In the genomic region with DNA sequence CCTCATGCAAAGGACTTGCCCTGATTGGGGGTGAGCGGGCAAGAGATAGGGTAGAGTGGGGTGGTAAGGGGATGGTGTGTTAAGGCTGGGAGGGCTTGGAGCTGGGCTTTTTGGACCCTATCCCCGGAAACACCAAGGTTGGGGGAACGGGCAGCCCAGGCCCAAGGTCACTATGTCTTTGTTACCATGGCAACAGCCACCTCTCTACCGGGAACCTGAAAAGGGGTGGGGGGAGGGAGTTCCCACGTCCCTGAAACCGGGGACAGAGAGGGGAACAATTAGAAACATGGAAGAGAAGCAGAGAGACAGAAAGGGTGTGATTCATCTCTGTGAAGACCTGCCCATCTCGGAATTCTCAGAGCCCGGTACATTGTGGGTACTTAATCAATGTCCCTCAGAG, we compare ENCODE assay signal across 10 cellular contexts. TPM values are rescaled to one million over a fixed set of nuclear protein-coding genes. Genes with fewer than 3 reads are reported as not detected.
DNase-seq lines count a peak whose midpoint lies in the region; ATAC-seq, FAIRE-seq and TF ChIP-seq lines count a peak whose summit lies in the region.
"Had no signal": no experiment of that assay in that cellular context is flagged by ENCODE, and none has a peak within 500 bp of the region (broad histone marks: within the 10 kb centered on the region; RNA-seq: fewer than 3 reads in every experiment).

No MANE protein-coding gene starts in this region.

- no peak for TF ChIP-seq RAD21 in K562 (CRISPR knock-in tag; conservative IDR thresholded peaks at IDR 0.05 in 1 of 2, IDR thresholded peaks at IDR 0.05 in 1 of 2)

- peaks cover 11% of the 10 kb centered on the region for H3K36me3 Mint-ChIP-seq in activated naive CD4-positive, alpha-beta T cell treated with anti-CD3 and anti-CD28 coated beads for 36 hours (ENCODE audit: low read depth)
- peaks cover 19% of the 10 kb centered on the region for H3K36me3 Mint-ChIP-seq in Caco-2 (ENCODE audit: insufficient read depth, unreplicated experiment)
- H3K36me3 Mint-ChIP-seq in osteocyte (ENCODE audit: unreplicated experiment) = no peaks in the 10 kb centered on the region

- FAIRE-seq in K562 (lab: Jason Lieb, UNC) = no peak

- POLR2A ChIA-PET in Caco-2 (lab: Charles Lee) = no interaction called here
- POLR2A ChIA-PET in K562 (lab: Yijun Ruan, JAX) = interaction anchor here (0.7 to 1.1 kb wide), 2 partner anchors 66 to 290 kb away, joined by 3 read pairs; no protein-coding TSS in a partner anchor

- no peak for DNase-seq in activated naive CD4-positive, alpha-beta T cell treated with anti-CD3 and anti-CD28 coated beads for 36 hours
- no peak for DNase-seq in activated naive CD4-positive, alpha-beta T cell (lab: John Stamatoyannopoulos, UW)
- DNase-seq in Caco-2 (no peak), K562 (ENCODE audit: extremely low read depth in 1 of 4, low spot score in 3 of 4) (no peak), AG08396 (ENCODE audit: low spot score) (no peak), osteocyte (ENCODE audit: extremely low spot score, unreplicated experiment) (no peak)

- H3K9ac ChIP-seq in K562 (ENCODE audit: insufficient read depth in 1 of 2, low read depth in 2 of 2, low read length in 2 of 2) = no peak overlapping the region

- CTCF ChIA-PET in activated naive CD4-positive, alpha-beta T cell treated with anti-CD3 and anti-CD28 coated beads for 36 hours (lab: Charles Lee) = interaction anchor here (0.6 to 1.8 kb wide), 13 partner anchors 8 to 384 kb away, joined by 3 to 13 read pairs (median 4); partner anchors contain the start of gene GMFG
- CTCF ChIA-PET in Caco-2 (lab: Charles Lee) (interaction anchor here (0.8 to 1.8 kb wide), 6 partner anchors 17 to 205 kb away, joined by 3 to 16 read pairs (median 4); no protein-coding TSS in a partner anchor), K562 (lab: Yijun Ruan, JAX; ENCODE audit: low intra/inter-chr PET ratio) (interaction anchor here (1.3 to 4.3 kb wide), 5 partner anchors 85 to 217 kb away, joined by 3 to 34 read pairs (median 14); no protein-coding TSS in a partner anchor)

- H3K27ac Mint-ChIP-seq in activated naive CD4-positive, alpha-beta T cell treated with anti-CD3 and anti-CD28 coated beads for 36 hours = peak overlapping the region; percentile 1
- peak overlapping the region; percentile 75 for H3K27ac Mint-ChIP-seq in Caco-2 (ENCODE audit: unreplicated experiment)
- no peak overlapping the region for H3K27ac Mint-ChIP-seq in osteocyte (ENCODE audit: unreplicated experiment)

- H3K27me3 ChIP-seq in Caco-2 (replicated peaks; ENCODE audit: control insufficient read depth, insufficient read depth, low read length) (no peaks in the 10 kb centered on the region), K562 (ENCODE audit: control insufficient read depth in 2 of 2, insufficient read depth in 2 of 2, low read length in 2 of 2) (no peaks in the 10 kb centered on the region), neutrophil (peaks cover 8% of the 10 kb centered on the region)

- no peak for TF ChIP-seq POLR2A in K562 (conservative IDR thresholded peaks at IDR 0.05)

- WGBS in K562 (ENCODE audit: insufficient coverage, low coverage, missing lambda C conversion rate) = 55% methylated on average over 6 of the region's 8 CpGs

- H3K27me3 Mint-ChIP-seq in activated naive CD4-positive, alpha-beta T cell treated with anti-CD3 and anti-CD28 coated beads for 36 hours (ENCODE audit: low read depth) = no peaks in the 10 kb centered on the region
- no peaks in the 10 kb centered on the region for H3K27me3 Mint-ChIP-seq in Caco-2 (ENCODE audit: insufficient read depth, unreplicated experiment)
- H3K27me3 Mint-ChIP-seq in osteocyte (ENCODE audit: unreplicated experiment) = peaks cover 14% of the 10 kb centered on the region
- H3K27me3 Mint-ChIP-seq: CD8-positive, alpha-beta memory T cell had no signal

- TF ChIP-seq EP300 in K562 (IDR thresholded peaks at IDR 0.05; ENCODE audit: low read length) = no peak

- no peaks in the 10 kb centered on the region for H3K9me3 ChIP-seq in Caco-2
- no peaks in the 10 kb centered on the region for H3K9me3 ChIP-seq in K562 (replicated peaks; ENCODE audit: control insufficient read depth, insufficient read depth, low read depth, low read length)
- H3K9me3 ChIP-seq in neutrophil = peaks cover 3% of the 10 kb centered on the region

- intact Hi-C loops in activated naive CD4-positive, alpha-beta T cell treated with anti-CD3 and anti-CD28 coated beads for 36 hours (cut with micrococcal nuclease) = no loop called here
- intact Hi-C loops in Caco-2 (cut with micrococcal nuclease; ENCODE audit: unreplicated experiment) = no loop called here
- intact Hi-C loops in K562 (cut with micrococcal nuclease) = no loop called here

- H3K4me1 ChIP-seq in Caco-2 (peaks cover 10% of the 10 kb centered on the region), K562 (replicated peaks in 1 of 2; ENCODE audit: control insufficient read depth in 2 of 2, insufficient read depth in 2 of 2, low read length in 2 of 2) (peaks cover 0 to 3% of the 10 kb centered on the region in 2 experiments; a peak in 2 of 5 replicates), neutrophil (ENCODE audit: control insufficient read depth in 1 of 2, insufficient read depth in 1 of 2, low read depth in 1 of 2, low read length in 1 of 2) (peaks cover 67 to 79% of the 10 kb centered on the region in 2 experiments)

- H2AFZ ChIP-seq in K562 (ENCODE audit: low read depth, low read length) = no peak overlapping the region

- in situ Hi-C loops in K562 (cut with MboI) = loop anchor here (5.0 kb wide), 2 partner anchors 115 to 205 kb away; no protein-coding TSS in a partner anchor

- TF ChIP-seq CTCF in Caco-2 (IDR thresholded peaks at IDR 0.05; ENCODE audit: insufficient read depth in 1 of 2, low read depth in 1 of 2, low read length in 1 of 2, severe bottlenecking in 1 of 2, unreplicated experiment in 1 of 2) (no peak), K562 (IDR thresholded peaks at IDR 0.05 in 2 of 3, conservative IDR thresholded peaks at IDR 0.05 in 1 of 3; ENCODE audit: insufficient read depth in 2 of 3, low read depth in 1 of 3, low read length in 3 of 3) (no peak), neutrophil (IDR thresholded peaks at IDR 0.05) (no peak), osteocyte (IDR thresholded peaks at IDR 0.05) (no peak)

- H3K79me2 ChIP-seq in K562 (ENCODE audit: control insufficient read depth, insufficient read depth, low read length) = no peaks in the 10 kb centered on the region

- H3K4me3 Mint-ChIP-seq in activated naive CD4-positive, alpha-beta T cell treated with anti-CD3 and anti-CD28 coated beads for 36 hours = no peak overlapping the region
- no peak overlapping the region for H3K4me3 Mint-ChIP-seq in Caco-2 (ENCODE audit: unreplicated experiment)
- H3K4me3 Mint-ChIP-seq in osteocyte (ENCODE audit: unreplicated experiment) = no peak overlapping the region

- BruUV-seq in Caco-2 (replicated peaks; lab: Mats Ljungman, UMichigan) (no TSS peak), K562 (replicated peaks; lab: Mats Ljungman, UMichigan) (no TSS peak)

- H3K4me3 ChIP-seq in Caco-2 (ENCODE audit: low read depth, low read length) (no peak overlapping the region), K562 (no peak overlapping the region), neutrophil (ENCODE audit: low read depth in 1 of 2, low read length in 1 of 2) (peak overlapping the region in 1 of 2 experiments; percentile 38)

- H3K4me1 Mint-ChIP-seq in activated naive CD4-positive, alpha-beta T cell treated with anti-CD3 and anti-CD28 coated beads for 36 hours (ENCODE audit: low read depth) = peaks cover 37% of the 10 kb centered on the region
- peaks cover 13% of the 10 kb centered on the region for H3K4me1 Mint-ChIP-seq in Caco-2 (ENCODE audit: low read depth, unreplicated experiment)
- H3K4me1 Mint-ChIP-seq in osteocyte (ENCODE audit: unreplicated experiment) = peaks cover 1% of the 10 kb centered on the region

- H3K4me2 ChIP-seq in K562 (ENCODE audit: insufficient read depth, low read length) = no peak overlapping the region

- H3K9me3 Mint-ChIP-seq in activated naive CD4-positive, alpha-beta T cell treated with anti-CD3 and anti-CD28 coated beads for 36 hours = no peaks in the 10 kb centered on the region
- no peaks in the 10 kb centered on the region for H3K9me3 Mint-ChIP-seq in Caco-2 (ENCODE audit: unreplicated experiment)
- H3K9me3 Mint-ChIP-seq in osteocyte (ENCODE audit: unreplicated experiment) = no peaks in the 10 kb centered on the region
- H3K9me3 Mint-ChIP-seq: CD8-positive, alpha-beta memory T cell had no signal

- H4K20me1 ChIP-seq in K562 (replicated peaks; ENCODE audit: control insufficient read depth, insufficient read depth, low read length) = no peaks in the 10 kb centered on the region

- H3K9me1 ChIP-seq in K562 (ENCODE audit: control insufficient read depth, insufficient read depth, low read length) = no peaks in the 10 kb centered on the region

- H3K27ac ChIP-seq in K562 (ENCODE audit: extremely low read depth, low read depth, low read length) = no peak overlapping the region
- H3K27ac ChIP-seq in neutrophil = peak overlapping the region; percentile 74
- H3K27ac ChIP-seq: HL-60, RWPE1 had no signal

- H3K36me3 ChIP-seq in Caco-2 (ENCODE audit: control insufficient read depth, insufficient read depth, low read length) (no peaks in the 10 kb centered on the region), K562 (ENCODE audit: control insufficient read depth, insufficient read depth, low read length) (no peaks in the 10 kb centered on the region), neutrophil (peaks cover 81% of the 10 kb centered on the region)

- ATAC-seq in K562 = no peak

RNA-seq across cellular contexts. Expression of gene LRFN1, which starts 6.7 kb away (rescaled TPM):
- 1 to 10 TPM; 5.0 to 5.3 TPM for total RNA-seq in activated naive CD4-positive, alpha-beta T cell treated with anti-CD3 and anti-CD28 coated beads for 36 hours
- total RNA-seq in Caco-2 (2022) (21.1 and 21.2 TPM in 2 replicates), K562 (2014; rRNA removed) (3.8 and 5.0 TPM in 2 replicates), K562 (2014; rRNA removed; fragmentation: Illumina TruSeq; extraction: Trizol) (0.44 and 0.45 TPM in 2 replicates), K562 (2015; rRNA removed; fragmentation: Illumina TruSeq; extraction: Trizol) (1.1 and 1.3 TPM in 2 replicates), K562 (2021) (10.6 and 10.7 TPM in 2 replicates), osteocyte (0.31 and 0.35 TPM in 2 replicates)
- 2.3 and 5.9 TPM in 2 replicates for total RNA-seq in K562 (2011; cell fraction: chromatin; rRNA removed; ENCODE audit: low replicate concordance)
- total RNA-seq in K562 (2011; cell fraction: nucleolus; rRNA removed) = 10.0 and 11.3 TPM in 2 replicates
- total RNA-seq in K562 (2011; cell fraction: nucleoplasm; rRNA removed) = 5.9 and 6.6 TPM in 2 replicates
- polyA plus RNA-seq in K562 (2011; rRNA removed) (0.52 and 1.0 TPM in 2 replicates), K562 (2014; fragmentation: Illumina TruSeq; extraction: Trizol) (1.3 and 2.1 TPM in 2 replicates), K562 (2014; fragmentation: Nextera tagmentation; extraction: Ambion mirVana) (under 1 TPM; 0.13 TPM), K562 (2014; rRNA removed) (3.9 and 4.6 TPM in 2 replicates)
- polyA plus RNA-seq in K562 (2011; cell fraction: cytosol; rRNA removed) = 1.9 and 4.7 TPM in 2 replicates
- polyA plus RNA-seq in K562 (2011; cell fraction: nucleus; rRNA removed) = 2.7 and 3.9 TPM in 2 replicates
- 4.1 and 4.7 TPM in 2 replicates for polyA plus RNA-seq in K562 (2012)
- polyA minus RNA-seq in K562 (2011; rRNA and poly(A)+ RNA removed) = 0.98 and 1.0 TPM in 2 replicates
- 2.8 and 5.5 TPM in 2 replicates for polyA minus RNA-seq in K562 (2011; cell fraction: cytosol; rRNA and poly(A)+ RNA removed)
- polyA minus RNA-seq in K562 (2011; cell fraction: nucleus; rRNA and poly(A)+ RNA removed) = 2.7 and 3.8 TPM in 2 replicates

RNA-seq across cellular contexts. Expression of gene GMFG, which starts 8.5 kb away (rescaled TPM):
- 100 to 1,000 TPM; 331 to 332 TPM for total RNA-seq in activated naive CD4-positive, alpha-beta T cell treated with anti-CD3 and anti-CD28 coated beads for 36 hours
- 0.91 TPM in 1 of 2 replicates, not detected in the other for total RNA-seq in Caco-2 (2022)
- total RNA-seq in K562 (2011; cell fraction: chromatin; rRNA removed; ENCODE audit: low replicate concordance) = 7.6 and 17.2 TPM in 2 replicates
- total RNA-seq in K562 (2011; cell fraction: nucleolus; rRNA removed) = 11.3 and 11.6 TPM in 2 replicates
- 14.4 and 17.5 TPM in 2 replicates for total RNA-seq in K562 (2011; cell fraction: nucleoplasm; rRNA removed)
- 37.1 and 48.4 TPM in 2 replicates for total RNA-seq in K562 (2014; rRNA removed)
- total RNA-seq in K562 (2014; rRNA removed; fragmentation: Illumina TruSeq; extraction: Trizol) = 48.5 and 59.1 TPM in 2 replicates
- 52.8 and 55.6 TPM in 2 replicates for total RNA-seq in K562 (2015; rRNA removed; fragmentation: Illumina TruSeq; extraction: Trizol)
- total RNA-seq in K562 (2021) = 51.8 and 58.6 TPM in 2 replicates
- 91.3 and 101 TPM in 2 replicates for polyA plus RNA-seq in K562 (2011; rRNA removed)
- polyA plus RNA-seq in K562 (2011; cell fraction: cytosol; rRNA removed) = 45.0 and 75.1 TPM in 2 replicates
- 35.8 and 51.3 TPM in 2 replicates for polyA plus RNA-seq in K562 (2011; cell fraction: nucleus; rRNA removed)
- polyA plus RNA-seq in K562 (2012) = 108 and 198 TPM in 2 replicates
- 49.0 and 60.2 TPM in 2 replicates for polyA plus RNA-seq in K562 (2014; fragmentation: Illumina TruSeq; extraction: Trizol)
- polyA plus RNA-seq in K562 (2014; fragmentation: Nextera tagmentation; extraction: Ambion mirVana) = 100 to 1,000 TPM; 133 to 152 TPM
- polyA plus RNA-seq in K562 (2014; rRNA removed) = 61.3 and 70.7 TPM in 2 replicates
- 23.5 and 24.2 TPM in 2 replicates for polyA minus RNA-seq in K562 (2011; rRNA and poly(A)+ RNA removed)
- polyA minus RNA-seq in K562 (2011; cell fraction: cytosol; rRNA and poly(A)+ RNA removed) = 8.4 and 10.6 TPM in 2 replicates
- 2.2 and 9.1 TPM in 2 replicates for polyA minus RNA-seq in K562 (2011; cell fraction: nucleus; rRNA and poly(A)+ RNA removed)
- total RNA-seq in osteocyte = not detected in 2 replicates

RNA-seq across cellular contexts. Expression of gene SAMD4B, which starts 14.9 kb away (rescaled TPM):
- 10 to 100 TPM; 33.0 to 35.8 TPM for total RNA-seq in activated naive CD4-positive, alpha-beta T cell treated with anti-CD3 and anti-CD28 coated beads for 36 hours
- total RNA-seq in Caco-2 (2022) = 132 and 147 TPM in 2 replicates
- total RNA-seq in K562 (2011; cell fraction: chromatin; rRNA removed; ENCODE audit: low replicate concordance) = 114 and 163 TPM in 2 replicates
- total RNA-seq in K562 (2011; cell fraction: nucleolus; rRNA removed) = 74.5 and 86.1 TPM in 2 replicates
- 116 and 164 TPM in 2 replicates for total RNA-seq in K562 (2011; cell fraction: nucleoplasm; rRNA removed)
- 41.1 and 55.2 TPM in 2 replicates for total RNA-seq in K562 (2014; rRNA removed)
- total RNA-seq in K562 (2014; rRNA removed; fragmentation: Illumina TruSeq; extraction: Trizol) = 17.2 and 19.9 TPM in 2 replicates
- total RNA-seq in K562 (2015; rRNA removed; fragmentation: Illumina TruSeq; extraction: Trizol) = 38.0 and 42.2 TPM in 2 replicates
- 86.3 and 90.5 TPM in 2 replicates for total RNA-seq in K562 (2021)
- 20.9 and 54.2 TPM in 2 replicates for polyA plus RNA-seq in K562 (2011; rRNA removed)
- 38.5 and 56.2 TPM in 2 replicates for polyA plus RNA-seq in K562 (2011; cell fraction: cytosol; rRNA removed)
- polyA plus RNA-seq in K562 (2011; cell fraction: nucleus; rRNA removed) = 81.0 and 127 TPM in 2 replicates
- 86.0 and 136 TPM in 2 replicates for polyA plus RNA-seq in K562 (2012)
- 81.8 and 105 TPM in 2 replicates for polyA plus RNA-seq in K562 (2014; fragmentation: Illumina TruSeq; extraction: Trizol)
- polyA plus RNA-seq in K562 (2014; fragmentation: Nextera tagmentation; extraction: Ambion mirVana) = 1 to 10 TPM; 3.4 to 5.9 TPM
- polyA plus RNA-seq in K562 (2014; rRNA removed) = 76.4 and 77.0 TPM in 2 replicates
- polyA minus RNA-seq in K562 (2011; rRNA and poly(A)+ RNA removed) = 22.5 and 27.0 TPM in 2 replicates
- 59.6 and 84.3 TPM in 2 replicates for polyA minus RNA-seq in K562 (2011; cell fraction: cytosol; rRNA and poly(A)+ RNA removed)
- 23.4 and 27.1 TPM in 2 replicates for polyA minus RNA-seq in K562 (2011; cell fraction: nucleus; rRNA and poly(A)+ RNA removed)
- total RNA-seq in osteocyte = 100 and 101 TPM in 2 replicates

RNA-seq across cellular contexts. Expression of gene IFNL1, which starts 31.1 kb away (rescaled TPM):
- 1 to 10 TPM in 1 of 2 experiments, under 1 TPM in 1; 0.91 to 1.0 TPM for total RNA-seq in activated naive CD4-positive, alpha-beta T cell treated with anti-CD3 and anti-CD28 coated beads for 36 hours
- total RNA-seq in Caco-2 (2022) (not detected in 2 replicates), K562 (2014; rRNA removed) (not detected in 2 replicates), K562 (2014; rRNA removed; fragmentation: Illumina TruSeq; extraction: Trizol) (not detected in 2 replicates), K562 (2015; rRNA removed; fragmentation: Illumina TruSeq; extraction: Trizol) (not detected in 2 replicates), K562 (2021) (not detected in 2 replicates), osteocyte (not detected in 2 replicates)
- total RNA-seq in K562 (2011; cell fraction: chromatin; rRNA removed; ENCODE audit: low replicate concordance) = not detected in 2 replicates
- total RNA-seq in K562 (2011; cell fraction: nucleolus; rRNA removed) = not detected in 2 replicates
- not detected in 2 replicates for total RNA-seq in K562 (2011; cell fraction: nucleoplasm; rRNA removed)
- polyA plus RNA-seq in K562 (2011; rRNA removed) (not detected in 2 replicates), K562 (2014; fragmentation: Illumina TruSeq; extraction: Trizol) (not detected in 2 replicates), K562 (2014; fragmentation: Nextera tagmentation; extraction: Ambion mirVana) (not detected), K562 (2014; rRNA removed) (not detected in 2 replicates)
- not detected in 2 replicates for polyA plus RNA-seq in K562 (2011; cell fraction: cytosol; rRNA removed)
- not detected in 2 replicates for polyA plus RNA-seq in K562 (2011; cell fraction: nucleus; rRNA removed)
- polyA plus RNA-seq in K562 (2012) = not detected in 2 replicates
- not detected in 2 replicates for polyA minus RNA-seq in K562 (2011; rRNA and poly(A)+ RNA removed)
- not detected in 2 replicates for polyA minus RNA-seq in K562 (2011; cell fraction: cytosol; rRNA and poly(A)+ RNA removed)
- not detected in 2 replicates for polyA minus RNA-seq in K562 (2011; cell fraction: nucleus; rRNA and poly(A)+ RNA removed)
- total RNA-seq: CD8-positive, alpha-beta memory T cell had no signal

RNA-seq across cellular contexts. Expression of gene IFNL2, which starts 59.1 kb away (rescaled TPM):
- total RNA-seq in activated naive CD4-positive, alpha-beta T cell treated with anti-CD3 and anti-CD28 coated beads for 36 hours = under 1 TPM; 0.69 to 0.93 TPM
- total RNA-seq in Caco-2 (2022) (not detected in 2 replicates), K562 (2014; rRNA removed) (not detected in 2 replicates), K562 (2014; rRNA removed; fragmentation: Illumina TruSeq; extraction: Trizol) (not detected in 2 replicates), K562 (2015; rRNA removed; fragmentation: Illumina TruSeq; extraction: Trizol) (not detected in 2 replicates), K562 (2021) (not detected in 2 replicates), osteocyte (not detected in 2 replicates)
- not detected in 2 replicates for total RNA-seq in K562 (2011; cell fraction: chromatin; rRNA removed; ENCODE audit: low replicate concordance)
- not detected in 2 replicates for total RNA-seq in K562 (2011; cell fraction: nucleolus; rRNA removed)
- total RNA-seq in K562 (2011; cell fraction: nucleoplasm; rRNA removed) = not detected in 2 replicates
- polyA plus RNA-seq in K562 (2011; rRNA removed) (not detected in 2 replicates), K562 (2014; fragmentation: Illumina TruSeq; extraction: Trizol) (not detected in 2 replicates), K562 (2014; fragmentation: Nextera tagmentation; extraction: Ambion mirVana) (not detected), K562 (2014; rRNA removed) (not detected in 2 replicates)
- not detected in 2 replicates for polyA plus RNA-seq in K562 (2011; cell fraction: cytosol; rRNA removed)
- polyA plus RNA-seq in K562 (2011; cell fraction: nucleus; rRNA removed) = not detected in 2 replicates
- not detected in 2 replicates for polyA plus RNA-seq in K562 (2012)
- polyA minus RNA-seq in K562 (2011; rRNA and poly(A)+ RNA removed) = not detected in 2 replicates
- polyA minus RNA-seq in K562 (2011; cell fraction: cytosol; rRNA and poly(A)+ RNA removed) = not detected in 2 replicates
- not detected in 2 replicates for polyA minus RNA-seq in K562 (2011; cell fraction: nucleus; rRNA and poly(A)+ RNA removed)
- total RNA-seq: CD8-positive, alpha-beta memory T cell had no signal
- polyA plus RNA-seq: CD8-positive, alpha-beta memory T cell had no signal
